Comparison of ENCODE assay signal across 16 cellular contexts in genomic region chr20:20138301-20139064, GRCh38.
"Had no signal": no experiment of that assay in that cellular context is flagged by ENCODE, and none has a peak within 500 bp of the region (broad histone marks: within the 10 kb centered on the region; RNA-seq: fewer than 3 reads in every experiment).

No MANE protein-coding gene starts in this region.

- H3K27me3 ChIP-seq: neutrophil, transverse colon, uterus had no signal

- DNase-seq: activated B cell treated with CpG ODN at 0.5 μM for 24 hours; activated CD4-positive, alpha-beta memory T cell treated with anti-CD3 and anti-CD28 coated beads, Interleukin-2, amount 10 ng/mL, durations not matched to agents 7 days and 5 days; activated CD4-positive, alpha-beta T cell treated with anti-CD3 and anti-CD28 coated beads for 48 hours; activated CD8-positive, alpha-beta memory T cell treated with anti-CD3 and anti-CD28 coated beads, Interleukin-2, amount 10 ng/mL, durations not matched to agents 7 days and 5 days; activated naive CD8-positive, alpha-beta T cell treated with anti-CD3 and anti-CD28 coated beads for 36 hours; amniotic stem cell; effector CD8-positive, alpha-beta T cell; natural killer cell; transverse colon; uterus had no signal

- H3K9ac ChIP-seq: parathyroid adenoma had no signal

- H3K27ac ChIP-seq: neutrophil, parathyroid adenoma, transverse colon, uterus had no signal

- H3K4me3 Mint-ChIP-seq: activated B cell treated with CpG ODN at 0.5 μM for 24 hours; activated CD4-positive, alpha-beta memory T cell treated with anti-CD3 and anti-CD28 coated beads, Interleukin-2, amount 10 ng/mL, durations not matched to agents 7 days and 5 days; activated CD8-positive, alpha-beta memory T cell treated with anti-CD3 and anti-CD28 coated beads, Interleukin-2, amount 10 ng/mL, durations not matched to agents 7 days and 5 days; activated naive CD8-positive, alpha-beta T cell treated with anti-CD3 and anti-CD28 coated beads for 36 hours; dendritic cell treated with granulocyte-macrophage colony-stimulating factor and Interleukin-4, amounts not matched to agents 40 ng/mL and 50 ng/mL, for 4 days; natural killer cell; stimulated activated naive CD8-positive, alpha-beta T cell treated with anti-CD3 and anti-CD28 coated beads, Interleukin-15, Interleukin-2, amounts not matched to agents 100 ng/mL and 50 ng/mL, for 24 hours had no signal

- ATAC-seq: activated CD8-positive, alpha-beta memory T cell treated with anti-CD3 and anti-CD28 coated beads, Interleukin-2, amount 10 ng/mL, durations not matched to agents 7 days and 5 days; esophagus mucosa; natural killer cell had no signal

- H3K4me3 ChIP-seq: lung, transverse colon, uterus had no signal

- H3K27me3 Mint-ChIP-seq: activated CD4-positive, alpha-beta memory T cell treated with anti-CD3 and anti-CD28 coated beads, Interleukin-2, amount 10 ng/mL, durations not matched to agents 7 days and 5 days; activated CD8-positive, alpha-beta memory T cell treated with anti-CD3 and anti-CD28 coated beads, Interleukin-2, amount 10 ng/mL, durations not matched to agents 7 days and 5 days; activated naive CD8-positive, alpha-beta T cell treated with anti-CD3 and anti-CD28 coated beads for 36 hours had no signal

- H3K36me3 Mint-ChIP-seq: activated CD8-positive, alpha-beta memory T cell treated with anti-CD3 and anti-CD28 coated beads, Interleukin-2, amount 10 ng/mL, durations not matched to agents 7 days and 5 days; activated naive CD8-positive, alpha-beta T cell treated with anti-CD3 and anti-CD28 coated beads for 36 hours; natural killer cell had no signal

- H3K4me1 ChIP-seq: parathyroid adenoma, transverse colon, uterus had no signal

- H3K9me3 ChIP-seq: neutrophil, transverse colon, uterus had no signal

- H3K9me3 Mint-ChIP-seq: activated B cell treated with CpG ODN at 0.5 μM for 24 hours; activated CD4-positive, alpha-beta memory T cell treated with anti-CD3 and anti-CD28 coated beads, Interleukin-2, amount 10 ng/mL, durations not matched to agents 7 days and 5 days; dendritic cell treated with granulocyte-macrophage colony-stimulating factor and Interleukin-4, amounts not matched to agents 40 ng/mL and 50 ng/mL, for 4 days had no signal

- H3K27ac Mint-ChIP-seq: activated B cell treated with CpG ODN at 0.5 μM for 24 hours; activated CD4-positive, alpha-beta memory T cell treated with anti-CD3 and anti-CD28 coated beads, Interleukin-2, amount 10 ng/mL, durations not matched to agents 7 days and 5 days; activated CD8-positive, alpha-beta memory T cell treated with anti-CD3 and anti-CD28 coated beads, Interleukin-2, amount 10 ng/mL, durations not matched to agents 7 days and 5 days; activated naive CD8-positive, alpha-beta T cell treated with anti-CD3 and anti-CD28 coated beads for 36 hours; dendritic cell treated with granulocyte-macrophage colony-stimulating factor and Interleukin-4, amounts not matched to agents 40 ng/mL and 50 ng/mL, for 4 days; natural killer cell; stimulated activated naive CD8-positive, alpha-beta T cell treated with anti-CD3 and anti-CD28 coated beads, Interleukin-15, Interleukin-2, amounts not matched to agents 100 ng/mL and 50 ng/mL, for 24 hours had no signal

- H3K36me3 ChIP-seq: neutrophil, transverse colon, uterus had no signal

- H3K4me1 Mint-ChIP-seq: activated B cell treated with CpG ODN at 0.5 μM for 24 hours; activated CD4-positive, alpha-beta memory T cell treated with anti-CD3 and anti-CD28 coated beads, Interleukin-2, amount 10 ng/mL, durations not matched to agents 7 days and 5 days; activated CD8-positive, alpha-beta memory T cell treated with anti-CD3 and anti-CD28 coated beads, Interleukin-2, amount 10 ng/mL, durations not matched to agents 7 days and 5 days; activated naive CD8-positive, alpha-beta T cell treated with anti-CD3 and anti-CD28 coated beads for 36 hours had no signal
